1 cellular context compared by ENCODE assay signal in genomic region chr17:64499805-64500486, GRCh38.
TF ChIP-seq lines count a peak whose summit lies in the region.

No MANE protein-coding gene starts in this region.

TF ChIP-seq in H1, 55 proteins besides CTCF, POLR2A, EP300 and RAD21:
- TF ChIP-seq SP4 (IDR thresholded peaks at IDR 0.05; ENCODE audit: low read length) = no peak
- TF ChIP-seq, protein P1, sequence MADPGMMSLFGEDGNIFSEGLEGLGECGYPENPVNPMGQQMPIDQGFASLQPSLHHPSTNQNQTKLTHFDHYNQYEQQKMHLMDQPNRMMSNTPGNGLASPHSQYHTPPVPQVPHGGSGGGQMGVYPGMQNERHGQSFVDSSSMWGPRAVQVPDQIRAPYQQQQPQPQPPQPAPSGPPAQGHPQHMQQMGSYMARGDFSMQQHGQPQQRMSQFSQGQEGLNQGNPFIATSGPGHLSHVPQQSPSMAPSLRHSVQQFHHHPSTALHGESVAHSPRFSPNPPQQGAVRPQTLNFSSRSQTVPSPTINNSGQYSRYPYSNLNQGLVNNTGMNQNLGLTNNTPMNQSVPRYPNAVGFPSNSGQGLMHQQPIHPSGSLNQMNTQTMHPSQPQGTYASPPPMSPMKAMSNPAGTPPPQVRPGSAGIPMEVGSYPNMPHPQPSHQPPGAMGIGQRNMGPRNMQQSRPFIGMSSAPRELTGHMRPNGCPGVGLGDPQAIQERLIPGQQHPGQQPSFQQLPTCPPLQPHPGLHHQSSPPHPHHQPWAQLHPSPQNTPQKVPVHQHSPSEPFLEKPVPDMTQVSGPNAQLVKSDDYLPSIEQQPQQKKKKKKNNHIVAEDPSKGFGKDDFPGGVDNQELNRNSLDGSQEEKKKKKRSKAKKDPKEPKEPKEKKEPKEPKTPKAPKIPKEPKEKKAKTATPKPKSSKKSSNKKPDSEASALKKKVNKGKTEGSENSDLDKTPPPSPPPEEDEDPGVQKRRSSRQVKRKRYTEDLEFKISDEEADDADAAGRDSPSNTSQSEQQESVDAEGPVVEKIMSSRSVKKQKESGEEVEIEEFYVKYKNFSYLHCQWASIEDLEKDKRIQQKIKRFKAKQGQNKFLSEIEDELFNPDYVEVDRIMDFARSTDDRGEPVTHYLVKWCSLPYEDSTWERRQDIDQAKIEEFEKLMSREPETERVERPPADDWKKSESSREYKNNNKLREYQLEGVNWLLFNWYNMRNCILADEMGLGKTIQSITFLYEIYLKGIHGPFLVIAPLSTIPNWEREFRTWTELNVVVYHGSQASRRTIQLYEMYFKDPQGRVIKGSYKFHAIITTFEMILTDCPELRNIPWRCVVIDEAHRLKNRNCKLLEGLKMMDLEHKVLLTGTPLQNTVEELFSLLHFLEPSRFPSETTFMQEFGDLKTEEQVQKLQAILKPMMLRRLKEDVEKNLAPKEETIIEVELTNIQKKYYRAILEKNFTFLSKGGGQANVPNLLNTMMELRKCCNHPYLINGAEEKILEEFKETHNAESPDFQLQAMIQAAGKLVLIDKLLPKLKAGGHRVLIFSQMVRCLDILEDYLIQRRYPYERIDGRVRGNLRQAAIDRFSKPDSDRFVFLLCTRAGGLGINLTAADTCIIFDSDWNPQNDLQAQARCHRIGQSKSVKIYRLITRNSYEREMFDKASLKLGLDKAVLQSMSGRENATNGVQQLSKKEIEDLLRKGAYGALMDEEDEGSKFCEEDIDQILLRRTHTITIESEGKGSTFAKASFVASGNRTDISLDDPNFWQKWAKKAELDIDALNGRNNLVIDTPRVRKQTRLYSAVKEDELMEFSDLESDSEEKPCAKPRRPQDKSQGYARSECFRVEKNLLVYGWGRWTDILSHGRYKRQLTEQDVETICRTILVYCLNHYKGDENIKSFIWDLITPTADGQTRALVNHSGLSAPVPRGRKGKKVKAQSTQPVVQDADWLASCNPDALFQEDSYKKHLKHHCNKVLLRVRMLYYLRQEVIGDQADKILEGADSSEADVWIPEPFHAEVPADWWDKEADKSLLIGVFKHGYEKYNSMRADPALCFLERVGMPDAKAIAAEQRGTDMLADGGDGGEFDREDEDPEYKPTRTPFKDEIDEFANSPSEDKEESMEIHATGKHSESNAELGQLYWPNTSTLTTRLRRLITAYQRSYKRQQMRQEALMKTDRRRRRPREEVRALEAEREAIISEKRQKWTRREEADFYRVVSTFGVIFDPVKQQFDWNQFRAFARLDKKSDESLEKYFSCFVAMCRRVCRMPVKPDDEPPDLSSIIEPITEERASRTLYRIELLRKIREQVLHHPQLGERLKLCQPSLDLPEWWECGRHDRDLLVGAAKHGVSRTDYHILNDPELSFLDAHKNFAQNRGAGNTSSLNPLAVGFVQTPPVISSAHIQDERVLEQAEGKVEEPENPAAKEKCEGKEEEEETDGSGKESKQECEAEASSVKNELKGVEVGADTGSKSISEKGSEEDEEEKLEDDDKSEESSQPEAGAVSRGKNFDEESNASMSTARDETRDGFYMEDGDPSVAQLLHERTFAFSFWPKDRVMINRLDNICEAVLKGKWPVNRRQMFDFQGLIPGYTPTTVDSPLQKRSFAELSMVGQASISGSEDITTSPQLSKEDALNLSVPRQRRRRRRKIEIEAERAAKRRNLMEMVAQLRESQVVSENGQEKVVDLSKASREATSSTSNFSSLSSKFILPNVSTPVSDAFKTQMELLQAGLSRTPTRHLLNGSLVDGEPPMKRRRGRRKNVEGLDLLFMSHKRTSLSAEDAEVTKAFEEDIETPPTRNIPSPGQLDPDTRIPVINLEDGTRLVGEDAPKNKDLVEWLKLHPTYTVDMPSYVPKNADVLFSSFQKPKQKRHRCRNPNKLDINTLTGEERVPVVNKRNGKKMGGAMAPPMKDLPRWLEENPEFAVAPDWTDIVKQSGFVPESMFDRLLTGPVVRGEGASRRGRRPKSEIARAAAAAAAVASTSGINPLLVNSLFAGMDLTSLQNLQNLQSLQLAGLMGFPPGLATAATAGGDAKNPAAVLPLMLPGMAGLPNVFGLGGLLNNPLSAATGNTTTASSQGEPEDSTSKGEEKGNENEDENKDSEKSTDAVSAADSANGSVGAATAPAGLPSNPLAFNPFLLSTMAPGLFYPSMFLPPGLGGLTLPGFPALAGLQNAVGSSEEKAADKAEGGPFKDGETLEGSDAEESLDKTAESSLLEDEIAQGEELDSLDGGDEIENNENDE (IDR thresholded peaks at IDR 0.05; ENCODE audit: insufficient replicate concordance, low read length) = no peak
- TF ChIP-seq BACH1 (IDR thresholded peaks at IDR 0.05; ENCODE audit: low read length) = no peak
- TF ChIP-seq CBX5 (IDR thresholded peaks at IDR 0.05; ENCODE audit: low read depth, low read length) = no peak
- peak; percentile 90; the same call in 1 of the 2 replicates for TF ChIP-seq POLR2AphosphoS5 (IDR thresholded peaks at IDR 0.05; ENCODE audit: low read depth, low read length)
- no peak for TF ChIP-seq NRF1 (IDR thresholded peaks at IDR 0.05; ENCODE audit: low read depth, low read length)
